ENCODE assay signal across 1 cellular context in the genomic region with DNA sequence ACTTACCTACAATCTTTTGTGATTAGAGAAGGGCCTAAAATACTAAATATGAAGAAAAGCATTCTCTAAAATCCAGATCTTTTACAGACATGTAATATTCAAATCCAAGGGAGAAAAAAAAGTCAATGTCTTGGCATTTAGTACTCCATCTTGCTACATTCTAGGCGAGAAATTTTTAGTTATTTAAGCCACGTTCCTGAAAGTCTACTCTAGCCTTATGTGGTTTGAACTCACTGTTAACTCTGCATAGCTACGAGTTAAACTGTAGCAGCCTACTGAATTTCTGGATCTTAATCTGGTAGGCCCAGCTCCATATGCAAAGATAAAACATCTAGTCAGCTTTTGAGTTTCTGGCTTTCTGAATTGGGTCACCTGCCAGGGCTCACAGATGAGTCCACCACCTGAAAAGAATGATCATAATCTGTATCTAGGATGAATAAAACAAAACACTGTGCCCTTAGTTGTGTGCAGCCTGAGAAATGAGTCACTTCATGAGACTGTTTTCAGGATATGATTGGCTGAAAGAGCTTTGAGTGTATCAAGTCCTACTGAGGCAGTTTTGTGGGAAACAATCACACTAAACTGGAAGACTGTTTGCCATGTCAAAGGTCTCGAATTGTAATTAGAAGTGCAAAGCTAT.
TF ChIP-seq lines count a peak whose summit lies in the region.

No MANE protein-coding gene starts in this region.

TF ChIP-seq in HepG2, 621 proteins besides CTCF, POLR2A, EP300 and RAD21:
- TF ChIP-seq ZNF761 (CRISPR knock-in tag; conservative IDR thresholded peaks at IDR 0.05) (no peak), ZNF317 (CRISPR knock-in tag; IDR thresholded peaks at IDR 0.05) (no peak), ZNF589 (CRISPR knock-in tag; conservative IDR thresholded peaks at IDR 0.05) (no peak), ZNF10 (CRISPR knock-in tag; IDR thresholded peaks at IDR 0.05; ENCODE audit: borderline replicate concordance, low read depth) (no peak), ZNF264 (CRISPR knock-in tag; IDR thresholded peaks at IDR 0.05) (no peak), SP140L (CRISPR knock-in tag; IDR thresholded peaks at IDR 0.05; ENCODE audit: borderline replicate concordance) (no peak), ZNF713 (CRISPR knock-in tag; IDR thresholded peaks at IDR 0.05) (no peak), GABPB1 (CRISPR knock-in tag; IDR thresholded peaks at IDR 0.05) (no peak), JUND (CRISPR knock-in tag; IDR thresholded peaks at IDR 0.05) (no peak), MAF1 (CRISPR knock-in tag; IDR thresholded peaks at IDR 0.05; ENCODE audit: borderline replicate concordance) (no peak), STAG1 (CRISPR knock-in tag; IDR thresholded peaks at IDR 0.05) (no peak), ZNF20 (CRISPR knock-in tag; IDR thresholded peaks at IDR 0.05) (no peak), KAT8 (CRISPR knock-in tag; IDR thresholded peaks at IDR 0.05) (no peak)
- TF ChIP-seq, protein P1, sequence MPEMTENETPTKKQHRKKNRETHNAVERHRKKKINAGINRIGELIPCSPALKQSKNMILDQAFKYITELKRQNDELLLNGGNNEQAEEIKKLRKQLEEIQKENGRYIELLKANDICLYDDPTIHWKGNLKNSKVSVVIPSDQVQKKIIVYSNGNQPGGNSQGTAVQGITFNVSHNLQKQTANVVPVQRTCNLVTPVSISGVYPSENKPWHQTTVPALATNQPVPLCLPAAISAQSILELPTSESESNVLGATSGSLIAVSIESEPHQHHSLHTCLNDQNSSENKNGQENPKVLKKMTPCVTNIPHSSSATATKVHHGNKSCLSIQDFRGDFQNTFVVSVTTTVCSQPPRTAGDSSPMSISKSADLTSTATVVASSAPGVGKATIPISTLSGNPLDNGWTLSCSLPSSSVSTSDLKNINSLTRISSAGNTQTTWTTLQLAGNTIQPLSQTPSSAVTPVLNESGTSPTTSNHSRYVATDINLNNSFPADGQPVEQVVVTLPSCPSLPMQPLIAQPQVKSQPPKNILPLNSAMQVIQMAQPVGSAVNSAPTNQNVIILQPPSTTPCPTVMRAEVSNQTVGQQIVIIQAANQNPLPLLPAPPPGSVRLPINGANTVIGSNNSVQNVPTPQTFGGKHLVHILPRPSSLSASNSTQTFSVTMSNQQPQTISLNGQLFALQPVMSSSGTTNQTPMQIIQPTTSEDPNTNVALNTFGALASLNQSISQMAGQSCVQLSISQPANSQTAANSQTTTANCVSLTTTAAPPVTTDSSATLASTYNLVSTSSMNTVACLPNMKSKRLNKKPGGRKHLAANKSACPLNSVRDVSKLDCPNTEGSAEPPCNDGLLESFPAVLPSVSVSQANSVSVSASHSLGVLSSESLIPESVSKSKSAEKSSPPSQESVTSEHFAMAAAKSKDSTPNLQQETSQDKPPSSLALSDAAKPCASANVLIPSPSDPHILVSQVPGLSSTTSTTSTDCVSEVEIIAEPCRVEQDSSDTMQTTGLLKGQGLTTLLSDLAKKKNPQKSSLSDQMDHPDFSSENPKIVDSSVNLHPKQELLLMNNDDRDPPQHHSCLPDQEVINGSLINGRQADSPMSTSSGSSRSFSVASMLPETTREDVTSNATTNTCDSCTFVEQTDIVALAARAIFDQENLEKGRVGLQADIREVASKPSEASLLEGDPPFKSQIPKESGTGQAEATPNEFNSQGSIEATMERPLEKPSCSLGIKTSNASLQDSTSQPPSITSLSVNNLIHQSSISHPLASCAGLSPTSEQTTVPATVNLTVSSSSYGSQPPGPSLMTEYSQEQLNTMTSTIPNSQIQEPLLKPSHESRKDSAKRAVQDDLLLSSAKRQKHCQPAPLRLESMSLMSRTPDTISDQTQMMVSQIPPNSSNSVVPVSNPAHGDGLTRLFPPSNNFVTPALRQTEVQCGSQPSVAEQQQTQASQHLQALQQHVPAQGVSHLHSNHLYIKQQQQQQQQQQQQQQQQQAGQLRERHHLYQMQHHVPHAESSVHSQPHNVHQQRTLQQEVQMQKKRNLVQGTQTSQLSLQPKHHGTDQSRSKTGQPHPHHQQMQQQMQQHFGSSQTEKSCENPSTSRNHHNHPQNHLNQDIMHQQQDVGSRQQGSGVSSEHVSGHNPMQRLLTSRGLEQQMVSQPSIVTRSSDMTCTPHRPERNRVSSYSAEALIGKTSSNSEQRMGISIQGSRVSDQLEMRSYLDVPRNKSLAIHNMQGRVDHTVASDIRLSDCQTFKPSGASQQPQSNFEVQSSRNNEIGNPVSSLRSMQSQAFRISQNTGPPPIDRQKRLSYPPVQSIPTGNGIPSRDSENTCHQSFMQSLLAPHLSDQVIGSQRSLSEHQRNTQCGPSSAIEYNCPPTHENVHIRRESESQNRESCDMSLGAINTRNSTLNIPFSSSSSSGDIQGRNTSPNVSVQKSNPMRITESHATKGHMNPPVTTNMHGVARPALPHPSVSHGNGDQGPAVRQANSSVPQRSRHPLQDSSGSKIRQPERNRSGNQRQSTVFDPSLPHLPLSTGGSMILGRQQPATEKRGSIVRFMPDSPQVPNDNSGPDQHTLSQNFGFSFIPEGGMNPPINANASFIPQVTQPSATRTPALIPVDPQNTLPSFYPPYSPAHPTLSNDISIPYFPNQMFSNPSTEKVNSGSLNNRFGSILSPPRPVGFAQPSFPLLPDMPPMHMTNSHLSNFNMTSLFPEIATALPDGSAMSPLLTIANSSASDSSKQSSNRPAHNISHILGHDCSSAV (CRISPR knock-in tag; IDR thresholded peaks at IDR 0.05; ENCODE audit: borderline replicate concordance): no peak
- TF ChIP-seq, protein P2, sequence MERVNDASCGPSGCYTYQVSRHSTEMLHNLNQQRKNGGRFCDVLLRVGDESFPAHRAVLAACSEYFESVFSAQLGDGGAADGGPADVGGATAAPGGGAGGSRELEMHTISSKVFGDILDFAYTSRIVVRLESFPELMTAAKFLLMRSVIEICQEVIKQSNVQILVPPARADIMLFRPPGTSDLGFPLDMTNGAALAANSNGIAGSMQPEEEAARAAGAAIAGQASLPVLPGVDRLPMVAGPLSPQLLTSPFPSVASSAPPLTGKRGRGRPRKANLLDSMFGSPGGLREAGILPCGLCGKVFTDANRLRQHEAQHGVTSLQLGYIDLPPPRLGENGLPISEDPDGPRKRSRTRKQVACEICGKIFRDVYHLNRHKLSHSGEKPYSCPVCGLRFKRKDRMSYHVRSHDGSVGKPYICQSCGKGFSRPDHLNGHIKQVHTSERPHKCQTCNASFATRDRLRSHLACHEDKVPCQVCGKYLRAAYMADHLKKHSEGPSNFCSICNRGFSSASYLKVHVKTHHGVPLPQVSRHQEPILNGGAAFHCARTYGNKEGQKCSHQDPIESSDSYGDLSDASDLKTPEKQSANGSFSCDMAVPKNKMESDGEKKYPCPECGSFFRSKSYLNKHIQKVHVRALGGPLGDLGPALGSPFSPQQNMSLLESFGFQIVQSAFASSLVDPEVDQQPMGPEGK (CRISPR knock-in tag; IDR thresholded peaks at IDR 0.05): no peak
- TF ChIP-seq, protein P3, sequence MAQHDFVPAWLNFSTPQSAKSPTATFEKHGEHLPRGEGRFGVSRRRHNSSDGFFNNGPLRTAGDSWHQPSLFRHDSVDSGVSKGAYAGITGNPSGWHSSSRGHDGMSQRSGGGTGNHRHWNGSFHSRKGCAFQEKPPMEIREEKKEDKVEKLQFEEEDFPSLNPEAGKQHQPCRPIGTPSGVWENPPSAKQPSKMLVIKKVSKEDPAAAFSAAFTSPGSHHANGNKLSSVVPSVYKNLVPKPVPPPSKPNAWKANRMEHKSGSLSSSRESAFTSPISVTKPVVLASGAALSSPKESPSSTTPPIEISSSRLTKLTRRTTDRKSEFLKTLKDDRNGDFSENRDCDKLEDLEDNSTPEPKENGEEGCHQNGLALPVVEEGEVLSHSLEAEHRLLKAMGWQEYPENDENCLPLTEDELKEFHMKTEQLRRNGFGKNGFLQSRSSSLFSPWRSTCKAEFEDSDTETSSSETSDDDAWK (CRISPR knock-in tag; IDR thresholded peaks at IDR 0.05): no peak
